ENCODE assay signal across 24 cellular contexts in genomic region chr6:45199554-45199953, GRCh38.
DNase-seq lines count a peak whose midpoint lies in the region; ATAC-seq, FAIRE-seq and TF ChIP-seq lines count a peak whose summit lies in the region.
"Had no signal": no experiment of that assay in that cellular context is flagged by ENCODE, and none has a peak within 500 bp of the region (broad histone marks: within the 10 kb centered on the region; RNA-seq: fewer than 3 reads in every experiment).

No MANE protein-coding gene starts in this region.

- H3K4me3 Mint-ChIP-seq in activated CD8-positive, alpha-beta T cell treated with anti-CD3 and anti-CD28 coated beads for 36 hours: no peak overlapping the region
- no peak overlapping the region for H3K4me3 Mint-ChIP-seq in activated CD8-positive, alpha-beta T cell treated with anti-CD3 and anti-CD28 coated beads, Interleukin-2, amount 10 ng/mL, durations not matched to agents 7 days and 5 days
- no peak overlapping the region for H3K4me3 Mint-ChIP-seq in stimulated activated effector memory CD8-positive, alpha-beta T cell treated with anti-CD3 and anti-CD28 coated beads, Interleukin-12 subunit alpha, Interleukin-12 subunit beta, amount 100 ng/mL, for 72 hours
- H3K4me3 Mint-ChIP-seq: CD4-positive, alpha-beta T cell had no signal

- H3K9me3 Mint-ChIP-seq in activated CD8-positive, alpha-beta T cell treated with anti-CD3 and anti-CD28 coated beads for 36 hours: no peaks in the 10 kb centered on the region
- no peaks in the 10 kb centered on the region for H3K9me3 Mint-ChIP-seq in activated CD8-positive, alpha-beta T cell treated with anti-CD3 and anti-CD28 coated beads, Interleukin-2, amount 10 ng/mL, durations not matched to agents 7 days and 5 days (ENCODE audit: insufficient read depth)
- no peaks in the 10 kb centered on the region for H3K9me3 Mint-ChIP-seq in stimulated activated effector memory CD8-positive, alpha-beta T cell treated with anti-CD3 and anti-CD28 coated beads, Interleukin-12 subunit alpha, Interleukin-12 subunit beta, amount 100 ng/mL, for 72 hours
- H3K9me3 Mint-ChIP-seq: CD4-positive, alpha-beta T cell had no signal

- intact Hi-C loops in activated CD8-positive, alpha-beta T cell treated with anti-CD3 and anti-CD28 coated beads for 36 hours (cut with micrococcal nuclease): no loop called here
- intact Hi-C loops in prostate gland (cut with DNase I): no loop called here
- intact Hi-C loops in kidney (cut with DNase I): no loop called here

- ATAC-seq in activated CD8-positive, alpha-beta T cell treated with anti-CD3 and anti-CD28 coated beads for 36 hours: peak; percentile 13
- no peak for ATAC-seq in activated CD8-positive, alpha-beta T cell treated with anti-CD3 and anti-CD28 coated beads, Interleukin-2, amount 10 ng/mL, durations not matched to agents 7 days and 5 days
- no peak for ATAC-seq in stimulated activated effector memory CD8-positive, alpha-beta T cell treated with anti-CD3 and anti-CD28 coated beads, Interleukin-12 subunit alpha, Interleukin-12 subunit beta, amount 100 ng/mL, for 72 hours

- H3K27me3 Mint-ChIP-seq in activated CD8-positive, alpha-beta T cell treated with anti-CD3 and anti-CD28 coated beads for 36 hours: no peaks in the 10 kb centered on the region
- H3K27me3 Mint-ChIP-seq in activated CD8-positive, alpha-beta T cell treated with anti-CD3 and anti-CD28 coated beads, Interleukin-2, amount 10 ng/mL, durations not matched to agents 7 days and 5 days (ENCODE audit: low read depth): no peaks in the 10 kb centered on the region
- H3K27me3 Mint-ChIP-seq: CD4-positive, alpha-beta T cell had no signal

- no peak overlapping the region for H3K27ac Mint-ChIP-seq in activated CD8-positive, alpha-beta T cell treated with anti-CD3 and anti-CD28 coated beads for 36 hours
- H3K27ac Mint-ChIP-seq in activated CD8-positive, alpha-beta T cell treated with anti-CD3 and anti-CD28 coated beads, Interleukin-2, amount 10 ng/mL, durations not matched to agents 7 days and 5 days: no peak overlapping the region
- no peak overlapping the region for H3K27ac Mint-ChIP-seq in stimulated activated effector memory CD8-positive, alpha-beta T cell treated with anti-CD3 and anti-CD28 coated beads, Interleukin-12 subunit alpha, Interleukin-12 subunit beta, amount 100 ng/mL, for 72 hours
- H3K27ac Mint-ChIP-seq: CD4-positive, alpha-beta T cell had no signal

- in situ Hi-C loops in SK-MEL-5 (cut with HindIII; ENCODE audit: low pct_unique_long_range_greater_than_20kb, low sequenced_read_pairs): no loop called here

- POLR2A ChIA-PET in activated CD8-positive, alpha-beta T cell treated with anti-CD3 and anti-CD28 coated beads for 36 hours (lab: Charles Lee): interaction anchor here (0.9 kb wide), 1 partner anchor 30 kb away, joined by 3 read pairs; no protein-coding TSS in a partner anchor
- POLR2A ChIA-PET in activated CD8-positive, alpha-beta T cell treated with anti-CD3 and anti-CD28 coated beads, Interleukin-2, amount 10 ng/mL, durations not matched to agents 7 days and 5 days (lab: Charles Lee): no interaction called here

- H3K36me3 ChIP-seq in endocrine pancreas (ENCODE audit: control insufficient read depth, insufficient read depth, low read length): no peaks in the 10 kb centered on the region
- no peaks in the 10 kb centered on the region for H3K36me3 ChIP-seq in prostate gland
- no peaks in the 10 kb centered on the region for H3K36me3 ChIP-seq in kidney (ENCODE audit: control insufficient read depth in 1 of 2, insufficient read depth in 2 of 2, low read length in 2 of 2)
- H3K36me3 ChIP-seq: BE2C, MG63, Peyer's patch, SJSA1 had no signal

- FAIRE-seq in kidney (lab: Jason Lieb, UNC): no peak
- FAIRE-seq: GM12892, H54 had no signal

- no peak for TF ChIP-seq POLR2A in prostate gland (IDR thresholded peaks at IDR 0.05)

- H3K4me1 ChIP-seq in endocrine pancreas (ENCODE audit: control insufficient read depth, insufficient read depth, low read length): peaks cover 29% of the 10 kb centered on the region
- H3K4me1 ChIP-seq in prostate gland (replicated peaks): no peaks in the 10 kb centered on the region
- H3K4me1 ChIP-seq in kidney (ENCODE audit: control insufficient read depth in 1 of 2, insufficient read depth in 1 of 2, low read depth in 1 of 2, low read length in 2 of 2): no peaks in the 10 kb centered on the region
- H3K4me1 ChIP-seq: BE2C, Peyer's patch, SJSA1 had no signal

- H3K27me3 ChIP-seq in endocrine pancreas (ENCODE audit: control insufficient read depth, insufficient read depth, low read length): no peaks in the 10 kb centered on the region
- H3K27me3 ChIP-seq in prostate gland (replicated peaks; ENCODE audit: insufficient read depth): no peaks in the 10 kb centered on the region
- H3K27me3 ChIP-seq: BE2C, MG63, Peyer's patch, SJSA1 had no signal

- CTCF ChIA-PET in activated CD8-positive, alpha-beta T cell treated with anti-CD3 and anti-CD28 coated beads for 36 hours (lab: Charles Lee): no interaction called here
- CTCF ChIA-PET in activated CD8-positive, alpha-beta T cell treated with anti-CD3 and anti-CD28 coated beads, Interleukin-2, amount 10 ng/mL, durations not matched to agents 7 days and 5 days (lab: Charles Lee): no interaction called here

- no peak for DNase-seq in activated CD8-positive, alpha-beta T cell treated with anti-CD3 and anti-CD28 coated beads for 36 hours
- no peak for DNase-seq in activated CD8-positive, alpha-beta T cell treated with anti-CD3 and anti-CD28 coated beads, Interleukin-2, amount 10 ng/mL, durations not matched to agents 7 days and 5 days
- DNase-seq in SK-MEL-5 (ENCODE audit: low read depth, low spot score) (peak; percentile 9), prostate gland (ENCODE audit: low spot score) (no peak), kidney (no peak)
- DNase-seq in stimulated activated effector memory CD8-positive, alpha-beta T cell treated with anti-CD3 and anti-CD28 coated beads, Interleukin-12 subunit alpha, Interleukin-12 subunit beta, amount 100 ng/mL, for 72 hours (ENCODE audit: low spot score in 2 of 2): no peak
- DNase-seq in stimulated activated naive CD4-positive, alpha-beta T cell treated with Interleukin-2 at 50 U/mL for 16 hours (lab: John Stamatoyannopoulos, UW): no peak
- DNase-seq: 8988T; BE2C; Caco-2; CD4-positive, alpha-beta T cell; Karpas-422; MG63; NCI-H1092; NCI-H1436 treated with DMSO at 0.1 percent for 48 hours; NCI-H2029; NCI-H2171; NCI-H446; Peyer's patch; SW 1271 had no signal

- TF ChIP-seq CTCF in activated CD8-positive, alpha-beta T cell treated with anti-CD3 and anti-CD28 coated beads for 36 hours (IDR thresholded peaks at IDR 0.05): no peak
- TF ChIP-seq CTCF in prostate gland (IDR thresholded peaks at IDR 0.05) (no peak), kidney (IDR thresholded peaks at IDR 0.05; ENCODE audit: borderline replicate concordance, extremely low read depth, insufficient read depth) (no peak)

- no peak overlapping the region for H3K27ac ChIP-seq in prostate gland
- no peak overlapping the region for H3K27ac ChIP-seq in kidney (ENCODE audit: low read depth in 2 of 2, low read length in 2 of 2)
- H3K27ac ChIP-seq: Peyer's patch, SJSA1 had no signal

- H3K9ac ChIP-seq in endocrine pancreas (ENCODE audit: control insufficient read depth, insufficient read depth, low read length) (no peak overlapping the region), kidney (ENCODE audit: low read length in 2 of 2) (no peak overlapping the region)

- H3K4me1 Mint-ChIP-seq in activated CD8-positive, alpha-beta T cell treated with anti-CD3 and anti-CD28 coated beads for 36 hours (ENCODE audit: low read depth): peaks cover 24% of the 10 kb centered on the region
- peaks cover 7% of the 10 kb centered on the region for H3K4me1 Mint-ChIP-seq in activated CD8-positive, alpha-beta T cell treated with anti-CD3 and anti-CD28 coated beads, Interleukin-2, amount 10 ng/mL, durations not matched to agents 7 days and 5 days (ENCODE audit: low read depth)
- no peaks in the 10 kb centered on the region for H3K4me1 Mint-ChIP-seq in stimulated activated effector memory CD8-positive, alpha-beta T cell treated with anti-CD3 and anti-CD28 coated beads, Interleukin-12 subunit alpha, Interleukin-12 subunit beta, amount 100 ng/mL, for 72 hours

- no peaks in the 10 kb centered on the region for H3K36me3 Mint-ChIP-seq in activated CD8-positive, alpha-beta T cell treated with anti-CD3 and anti-CD28 coated beads for 36 hours (ENCODE audit: low read depth)
- peaks cover 2% of the 10 kb centered on the region for H3K36me3 Mint-ChIP-seq in activated CD8-positive, alpha-beta T cell treated with anti-CD3 and anti-CD28 coated beads, Interleukin-2, amount 10 ng/mL, durations not matched to agents 7 days and 5 days (ENCODE audit: low read depth)
- no peaks in the 10 kb centered on the region for H3K36me3 Mint-ChIP-seq in stimulated activated effector memory CD8-positive, alpha-beta T cell treated with anti-CD3 and anti-CD28 coated beads, Interleukin-12 subunit alpha, Interleukin-12 subunit beta, amount 100 ng/mL, for 72 hours

- peak overlapping the region; percentile 14 for H3K4me3 ChIP-seq in endocrine pancreas (ENCODE audit: control insufficient read depth, insufficient read depth, low read length)
- no peak overlapping the region for H3K4me3 ChIP-seq in prostate gland
- H3K4me3 ChIP-seq in kidney (ENCODE audit: low read length in 2 of 2): no peak overlapping the region
- H3K4me3 ChIP-seq: MG63, Peyer's patch, SJSA1 had no signal

- no peaks in the 10 kb centered on the region for H3K9me3 ChIP-seq in endocrine pancreas (ENCODE audit: control insufficient read depth, low read length)
- no peaks in the 10 kb centered on the region for H3K9me3 ChIP-seq in prostate gland
- H3K9me3 ChIP-seq in kidney (ENCODE audit: control insufficient read depth in 1 of 2, low read length in 2 of 2): no peaks in the 10 kb centered on the region
- H3K9me3 ChIP-seq: BE2C, Caco-2, MG63, Peyer's patch, SJSA1 had no signal
